8 cellular contexts compared by ENCODE assay signal in the genomic region with DNA sequence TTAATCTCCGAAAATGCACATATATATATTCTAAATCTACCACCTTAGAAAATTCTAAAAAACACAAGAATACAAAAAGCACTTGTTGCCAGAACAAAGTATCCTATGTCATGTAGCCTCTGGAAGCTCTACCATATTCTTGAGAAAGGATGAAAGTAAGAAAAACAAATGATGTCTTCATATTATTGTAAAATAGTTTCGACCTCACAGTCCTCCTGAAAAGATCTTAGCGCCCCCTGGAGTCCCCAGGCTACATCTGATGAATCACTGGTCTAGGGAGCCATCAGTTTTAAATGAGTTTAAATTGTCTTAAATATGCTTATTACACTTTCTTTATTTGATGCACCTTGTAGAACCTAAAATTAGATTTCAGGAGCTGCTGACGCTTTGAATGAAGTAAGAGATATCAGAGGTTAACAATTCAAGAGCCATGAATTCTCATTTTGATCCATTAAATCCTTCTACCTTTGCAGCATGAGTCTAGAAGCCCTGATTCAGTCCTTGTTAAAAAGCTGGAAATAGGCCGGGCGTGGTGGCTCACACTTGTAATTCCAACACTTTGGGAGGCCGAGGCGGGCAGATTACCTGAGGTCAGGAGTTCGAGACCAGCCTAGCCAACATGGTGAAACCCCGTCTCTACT.
DNase-seq lines count a peak whose midpoint lies in the region; ATAC-seq, FAIRE-seq and TF ChIP-seq lines count a peak whose summit lies in the region.

No MANE protein-coding gene starts in this region.

- peaks cover 26% of the 10 kb centered on the region for H3K4me1 ChIP-seq in IMR-90 (ENCODE audit: control insufficient read depth, insufficient read depth, low read length)
- H3K4me1 ChIP-seq in GM12878 (ENCODE audit: control insufficient read depth, insufficient read depth, low read length) = no peaks in the 10 kb centered on the region

- H3K14ac ChIP-seq in IMR-90 (replicated peaks; ENCODE audit: low read depth, low read length) = no peak overlapping the region

- TF ChIP-seq POLR2A in IMR-90 (IDR thresholded peaks at IDR 0.05; ENCODE audit: low read depth, low read length) (no peak), GM12878 (IDR thresholded peaks at IDR 0.05; ENCODE audit: low read depth, low read length) (no peak)

- H3K79me1 ChIP-seq in IMR-90 (ENCODE audit: low read depth in 1 of 2, low read length in 2 of 2) = peaks cover 4 to 36% of the 10 kb centered on the region in 2 experiments; a peak in 2 of 4 replicates

- in situ Hi-C loops in IMR-90 (cut with MboI; ENCODE audit: low sequenced_read_pairs) = no loop called here
- in situ Hi-C loops in GM12878 (cut with MboI) = loop anchor here (10.0 kb wide), 1 partner anchor 122 kb away; no protein-coding TSS in a partner anchor

- intact Hi-C loops in IMR-90 (cut with micrococcal nuclease) = loop anchor here (2.0 to 5.0 kb wide), 2 partner anchors 125 to 144 kb away; no protein-coding TSS in a partner anchor
- intact Hi-C loops in GM12878 (cut with micrococcal nuclease; ENCODE audit: unreplicated experiment) = loop anchor here (1.0 to 5.0 kb wide), 3 partner anchors 105 to 120 kb away; no protein-coding TSS in a partner anchor

- H3K56ac ChIP-seq in IMR-90 (ENCODE audit: extremely low read depth, insufficient read depth, low read length) = no peak overlapping the region

- peak; percentile 73 for TF ChIP-seq RAD21 in IMR-90 (IDR thresholded peaks at IDR 0.05; ENCODE audit: low read length)
- TF ChIP-seq RAD21 in GM12878 (IDR thresholded peaks at IDR 0.05; ENCODE audit: insufficient read depth, low read depth, low read length) = peak; percentile 83

- H3K9me3 ChIP-seq in IMR-90 (ENCODE audit: control insufficient read depth, insufficient read depth, low read length) (no peaks in the 10 kb centered on the region), GM12878 (replicated peaks; ENCODE audit: control insufficient read depth, insufficient read depth, low read length) (no peaks in the 10 kb centered on the region)

- H3K27ac ChIP-seq in IMR-90 (ENCODE audit: insufficient read depth, low read length) (peak overlapping the region; percentile 31; the same call in 1 of the 2 replicates), GM12878 (ENCODE audit: control insufficient read depth, insufficient read depth) (no peak overlapping the region)

- 89% methylated on average over 6 of the region's 10 CpGs; no CpG with 5 or more reads in 1 of the 2 experiments for WGBS in IMR-90 (ENCODE audit: extremely low coverage in 2 of 2, insufficient read length in 1 of 2), 2 experiments
- 17% methylated on average over 9 of the region's 10 CpGs for WGBS in GM12878 (ENCODE audit: insufficient coverage, insufficient replicate concordance, low lambda C conversion rate, missing lambda C conversion rate)

- no peaks in the 10 kb centered on the region for H3K27me3 ChIP-seq in IMR-90 (ENCODE audit: control insufficient read depth, insufficient read depth, low read length)
- H3K27me3 ChIP-seq in GM12878 (replicated peaks in 1 of 2; ENCODE audit: control insufficient read depth in 2 of 2, insufficient read depth in 2 of 2, low read length in 1 of 2) = no peaks in the 10 kb centered on the region

- TF ChIP-seq CTCF in IMR-90 (conservative IDR thresholded peaks at IDR 0.05; ENCODE audit: low read depth, low read length) = peak; percentile 86
- peak; percentile 67 to 74 (median 71) for TF ChIP-seq CTCF in GM12878 (IDR thresholded peaks at IDR 0.05 in 2 of 3, conservative IDR thresholded peaks at IDR 0.05 in 1 of 3; ENCODE audit: control insufficient read depth in 2 of 3, extremely low read depth in 1 of 3, insufficient read depth in 1 of 3, low read depth in 3 of 3, low read length in 3 of 3)

- H3K9ac ChIP-seq in IMR-90 (ENCODE audit: low read depth, low read length) (no peak overlapping the region), GM12878 (ENCODE audit: control insufficient read depth, insufficient read depth, low read length) (no peak overlapping the region)

- H2AFZ ChIP-seq in IMR-90 (replicated peaks; ENCODE audit: low read length, poor library complexity) (no peak overlapping the region), GM12878 (ENCODE audit: control insufficient read depth, low read depth, low read length) (no peak overlapping the region)

- no peak overlapping the region for H3K4me2 ChIP-seq in IMR-90 (ENCODE audit: low read depth, low read length)
- H3K4me2 ChIP-seq in GM12878 (ENCODE audit: control insufficient read depth, insufficient read depth) = no peak overlapping the region

- H4K20me1 ChIP-seq in IMR-90 (ENCODE audit: insufficient read depth, low read length) (no peaks in the 10 kb centered on the region), GM12878 (ENCODE audit: control insufficient read depth, insufficient read depth) (no peaks in the 10 kb centered on the region; the same call in 1 of the 2 replicates)

- DNase-seq in DMS53 (lab: John Stamatoyannopoulos, UW) (peak; percentile 80), IMR-90 (peak; percentile 79), GM12878 (ENCODE audit: low read depth, low spot score) (no peak), kidney glomerular epithelial cell (lab: John Stamatoyannopoulos, UW) (peak; percentile 46), mesenteric fat pad (ENCODE audit: low spot score) (no peak)
- peak; percentile 35 for DNase-seq in stimulated activated CD8-positive, alpha-beta memory T cell treated with anti-CD3 and anti-CD28 coated beads, Interleukin-12 subunit alpha, Interleukin-12 subunit beta, amount 100 ng/mL, for 1 hour (ENCODE audit: low read depth)

- no peak overlapping the region for H4K91ac ChIP-seq in IMR-90 (ENCODE audit: insufficient read depth, low read depth, low read length)

- no peak overlapping the region for H3K4me3 ChIP-seq in IMR-90 (ENCODE audit: insufficient read depth, low read depth, low read length)
- H3K4me3 ChIP-seq in GM12878 = no peak overlapping the region

- peak overlapping the region; percentile 57; the same call in 1 of the 2 replicates for H3K18ac ChIP-seq in IMR-90 (ENCODE audit: low read depth, low read length)

- no peak overlapping the region for H4K8ac ChIP-seq in IMR-90 (ENCODE audit: low read depth in 2 of 2, low read length in 2 of 2)

- SMC1A ChIA-PET in GM12878 (lab: Charles Lee; ENCODE audit: uncharacterized antibody, unreplicated experiment) = interaction anchor here (0.6 to 4.2 kb wide), 8 partner anchors 11 to 547 kb away, joined by 3 to 15 read pairs (median 3); no protein-coding TSS in a partner anchor

- H2BK5ac ChIP-seq in IMR-90 (ENCODE audit: low read depth, low read length, poor library complexity, severe bottlenecking) = peak overlapping the region; percentile 54

- no peak overlapping the region for H2AK9ac ChIP-seq in IMR-90 (replicated peaks; ENCODE audit: low read depth, low read length, poor library complexity)

- H4K5ac ChIP-seq in IMR-90 (ENCODE audit: low read depth, low read length) = no peak overlapping the region

- peak; percentile 56 for ATAC-seq in IMR-90 (ENCODE audit: low read depth)
- peak; percentile 71 for ATAC-seq in SK-N-SH treated with all-trans-retinoic acid at 6 μM for 48 hours
- ATAC-seq in GM12878 = peak; percentile 87
- no peak for ATAC-seq in GM19324 (IDR thresholded peaks at IDR 0.05; ENCODE audit: low FRiP score, unreplicated experiment)

- H3K23ac ChIP-seq in IMR-90 (ENCODE audit: low read depth, low read length) = no peak overlapping the region

- CTCF ChIA-PET in IMR-90 (lab: Yijun Ruan, JAX) (interaction anchor here (0.6 to 1.7 kb wide), 13 partner anchors 13 to 147 kb away, joined by 3 to 7 read pairs (median 5); no protein-coding TSS in a partner anchor), GM12878 (lab: Yijun Ruan, JAX) (interaction anchor here (0.7 to 3.6 kb wide), 25 partner anchors 8 to 545 kb away, joined by 3 to 42 read pairs (median 4); no protein-coding TSS in a partner anchor)

- no peak for TF ChIP-seq EP300 in GM12878 (IDR thresholded peaks at IDR 0.05; ENCODE audit: borderline replicate concordance in 1 of 2, control insufficient read depth in 1 of 2, low read depth in 2 of 2, low read length in 2 of 2)

- POLR2A ChIA-PET in IMR-90 (lab: Charles Lee; ENCODE audit: unreplicated experiment) = no interaction called here
- POLR2A ChIA-PET in GM12878 (lab: Charles Lee) = no interaction called here

- peaks cover 20% of the 10 kb centered on the region; the same call in 1 of the 2 replicates for H3K9me1 ChIP-seq in IMR-90 (ENCODE audit: insufficient read depth, low read length)

- no TSS peak for BruUV-seq in IMR-90 (replicated peaks; lab: Mats Ljungman, UMichigan)
- BruUV-seq in GM12878 (replicated peaks; lab: Mats Ljungman, UMichigan) = no TSS peak

- peak overlapping the region; percentile 88; the same call in 1 of the 2 replicates for H2BK120ac ChIP-seq in IMR-90 (ENCODE audit: low read depth, low read length)

- H2BK15ac ChIP-seq in IMR-90 (ENCODE audit: low read depth, low read length) = peak overlapping the region; percentile 59; the same call in 1 of the 3 replicates

- no peak for FAIRE-seq in GM12878 (lab: Jason Lieb, UNC)

- peak overlapping the region; percentile 54; the same call in 1 of the 2 replicates for H2BK20ac ChIP-seq in IMR-90 (ENCODE audit: low read depth, low read length)

- RAD21 ChIA-PET in GM12878 (lab: Charles Lee; ENCODE audit: unreplicated experiment) = interaction anchor here (3.2 kb wide), 1 partner anchor 126 kb away, joined by 9 read pairs; no protein-coding TSS in a partner anchor

- H2AK5ac ChIP-seq in IMR-90 (ENCODE audit: low read depth, low read length) = no peak overlapping the region; the same call in 1 of the 2 replicates

- no peak overlapping the region for H3K4ac ChIP-seq in IMR-90 (ENCODE audit: low read depth, low read length)

- H3K79me2 ChIP-seq in GM12878 (ENCODE audit: control insufficient read depth, insufficient read depth, low read length) = no peaks in the 10 kb centered on the region

- no peaks in the 10 kb centered on the region for H3K36me3 ChIP-seq in IMR-90 (ENCODE audit: control insufficient read depth, insufficient read depth, low read length)
- no peaks in the 10 kb centered on the region for H3K36me3 ChIP-seq in GM12878 (ENCODE audit: control insufficient read depth in 2 of 2, insufficient read depth in 2 of 2, low read length in 1 of 2)

- dilution Hi-C loops in IMR-90 (cut with HindIII; ENCODE audit: low sequenced_read_pairs, unreplicated experiment) = no loop called here

TF ChIP-seq in IMR-90, 13 proteins besides CTCF, POLR2A, EP300 and RAD21 (continues in another document):
- TF ChIP-seq SMC3 (IDR thresholded peaks at IDR 0.05; ENCODE audit: low read depth, low read length) (peak; percentile 70), MAZ (IDR thresholded peaks at IDR 0.05; ENCODE audit: borderline replicate concordance, low read depth, low read length) (no peak), NFE2L2 (IDR thresholded peaks at IDR 0.05; ENCODE audit: low read depth, low read length) (no peak)

TF ChIP-seq in SK-N-SH treated with all-trans-retinoic acid at 6 μM for 48 hours, 23 proteins besides CTCF, POLR2A, EP300 and RAD21 (continues in another document):
- no peak for TF ChIP-seq TOX (CRISPR knock-in tag; IDR thresholded peaks at IDR 0.05; ENCODE audit: borderline replicate concordance)

TF ChIP-seq in GM12878, 131 proteins besides CTCF, POLR2A, EP300 and RAD21 (continues in another document):
- TF ChIP-seq ZSCAN29 (IDR thresholded peaks at IDR 0.05) = no peak
- TF ChIP-seq NR2F1 (conservative IDR thresholded peaks at IDR 0.05) = no peak
- no peak for TF ChIP-seq ZBED1 (IDR thresholded peaks at IDR 0.05; ENCODE audit: borderline replicate concordance)
- no peak for TF ChIP-seq HDAC2 (IDR thresholded peaks at IDR 0.05)
- no peak for TF ChIP-seq BACH1 (IDR thresholded peaks at IDR 0.05; ENCODE audit: borderline replicate concordance)

Comparison
In these comparisons a context has a peak if more than half of its experiments do, and no peak if none do; other contexts are left out.
1. DNase-seq: peak in DMS53 (single experiment), IMR-90 (single experiment), kidney glomerular epithelial cell (single experiment) and stimulated activated CD8-positive, alpha-beta memory T cell treated with anti-CD3 and anti-CD28 coated beads, Interleukin-12 subunit alpha, Interleukin-12 subunit beta, amount 100 ng/mL, for 1 hour (single experiment); none in GM12878 (single experiment) and mesenteric fat pad (single experiment).